In genomic region chr12:76645934-76646333, GRCh38 we compare ENCODE assay signal across 15 cellular contexts.
DNase-seq lines count a peak whose midpoint lies in the region; ATAC-seq and TF ChIP-seq lines count a peak whose summit lies in the region.
"Had no signal": no experiment of that assay in that cellular context is flagged by ENCODE, and none has a peak within 500 bp of the region (broad histone marks: within the 10 kb centered on the region; RNA-seq: fewer than 3 reads in every experiment).

No MANE protein-coding gene starts in this region.

- no peaks in the 10 kb centered on the region for H3K9me3 ChIP-seq in mesenchymal stem cell (ENCODE audit: control insufficient read depth, low read length)
- H3K9me3 ChIP-seq in Caco-2: 0 out of 2 replicates have a peak, but pooled peaks cover 2% of the 10 kb centered on the region

- H4K8ac ChIP-seq in mesenchymal stem cell (ENCODE audit: low read length): no peak overlapping the region

- no peak overlapping the region for H2BK15ac ChIP-seq in mesenchymal stem cell (ENCODE audit: low read depth, poor library complexity, severe bottlenecking)

- H3K4me2 ChIP-seq in mesenchymal stem cell (ENCODE audit: low read length, poor library complexity, severe bottlenecking): no peak overlapping the region
- H3K4me2 ChIP-seq: BLaER1 had no signal

- ATAC-seq in Right ventricle myocardium inferior (no peak), left cardiac atrium (no peak)
- ATAC-seq in stimulated activated effector memory CD8-positive, alpha-beta T cell treated with anti-CD3 and anti-CD28 coated beads, Interleukin-12 subunit alpha, Interleukin-12 subunit beta, amount 100 ng/mL, for 72 hours: peak; percentile 47

- 100% methylated on average over 3 of the region's 3 CpGs for WGBS in mesenchymal stem cell

- intact Hi-C loops in Right ventricle myocardium inferior (cut with DNase I): no loop called here
- intact Hi-C loops in left cardiac atrium (cut with DNase I): no loop called here
- intact Hi-C loops in Caco-2 (cut with micrococcal nuclease; ENCODE audit: unreplicated experiment): no loop called here

- no peaks in the 10 kb centered on the region for H3K9me3 Mint-ChIP-seq in stimulated activated effector memory CD8-positive, alpha-beta T cell treated with anti-CD3 and anti-CD28 coated beads, Interleukin-12 subunit alpha, Interleukin-12 subunit beta, amount 100 ng/mL, for 72 hours
- no peaks in the 10 kb centered on the region for H3K9me3 Mint-ChIP-seq in Caco-2 (ENCODE audit: unreplicated experiment)
- H3K9me3 Mint-ChIP-seq: CD4-positive, alpha-beta memory T cell had no signal

- TF ChIP-seq CTCF in Caco-2 (IDR thresholded peaks at IDR 0.05; ENCODE audit: insufficient read depth in 1 of 2, low read depth in 1 of 2, low read length in 1 of 2, severe bottlenecking in 1 of 2, unreplicated experiment in 1 of 2): no peak

- H4K91ac ChIP-seq in mesenchymal stem cell (ENCODE audit: low read length): peak overlapping the region; percentile 34

- H3K4me3 Mint-ChIP-seq in stimulated activated effector memory CD8-positive, alpha-beta T cell treated with anti-CD3 and anti-CD28 coated beads, Interleukin-12 subunit alpha, Interleukin-12 subunit beta, amount 100 ng/mL, for 72 hours: no peak overlapping the region
- H3K4me3 Mint-ChIP-seq in Caco-2 (ENCODE audit: unreplicated experiment): no peak overlapping the region
- H3K4me3 Mint-ChIP-seq: CD14-positive monocyte; CD4-positive, alpha-beta memory T cell had no signal

- no TSS peak for BruUV-seq in Caco-2 (replicated peaks; lab: Mats Ljungman, UMichigan)

- no peak overlapping the region for H3K14ac ChIP-seq in mesenchymal stem cell (ENCODE audit: low read length in 2 of 2)

- no peak overlapping the region for H3K27ac ChIP-seq in mesenchymal stem cell (ENCODE audit: low read length, poor library complexity, severe bottlenecking)
- H3K27ac ChIP-seq: BLaER1 had no signal

- H3K79me1 ChIP-seq in mesenchymal stem cell (replicated peaks; ENCODE audit: low read length, poor library complexity, severe bottlenecking): no peaks in the 10 kb centered on the region

- no peak overlapping the region for H2BK12ac ChIP-seq in mesenchymal stem cell (ENCODE audit: low read length in 2 of 2)

- H3K9ac ChIP-seq in mesenchymal stem cell (ENCODE audit: low read length): no peak overlapping the region
- H3K9ac ChIP-seq: BLaER1 had no signal

- H3K4me1 ChIP-seq in mesenchymal stem cell (ENCODE audit: control insufficient read depth, insufficient read depth, low read depth, low read length) (peaks cover 2% of the 10 kb centered on the region), Caco-2 (no peaks in the 10 kb centered on the region)
- H3K4me1 ChIP-seq: BLaER1 had no signal

- POLR2A ChIA-PET in Caco-2 (lab: Charles Lee): no interaction called here

- H3K4me3 ChIP-seq in mesenchymal stem cell (ENCODE audit: insufficient read depth in 1 of 2, low read depth in 1 of 2, low read length in 2 of 2): no peak overlapping the region
- H3K4me3 ChIP-seq in Caco-2 (ENCODE audit: low read depth, low read length): no peak overlapping the region
- H3K4me3 ChIP-seq: BLaER1 had no signal

- CTCF ChIA-PET in Caco-2 (lab: Charles Lee): no interaction called here

- H3K27me3 ChIP-seq in mesenchymal stem cell (ENCODE audit: control insufficient read depth in 1 of 2, insufficient read depth in 1 of 2, low read length in 2 of 2) (no peaks in the 10 kb centered on the region), Caco-2 (replicated peaks; ENCODE audit: control insufficient read depth, insufficient read depth, low read length) (no peaks in the 10 kb centered on the region)
- H3K27me3 ChIP-seq: BLaER1 had no signal

- H3K23ac ChIP-seq in mesenchymal stem cell (ENCODE audit: low read length in 2 of 2): no peak overlapping the region

- no peaks in the 10 kb centered on the region for H3K27me3 Mint-ChIP-seq in Caco-2 (ENCODE audit: insufficient read depth, unreplicated experiment)

- no peak overlapping the region for H3K18ac ChIP-seq in mesenchymal stem cell (ENCODE audit: low read depth in 1 of 2, low read length in 2 of 2)

- H2BK120ac ChIP-seq in mesenchymal stem cell (ENCODE audit: low read depth, low read length): no peak overlapping the region

- no peak overlapping the region for H3K27ac Mint-ChIP-seq in stimulated activated effector memory CD8-positive, alpha-beta T cell treated with anti-CD3 and anti-CD28 coated beads, Interleukin-12 subunit alpha, Interleukin-12 subunit beta, amount 100 ng/mL, for 72 hours
- H3K27ac Mint-ChIP-seq in Caco-2 (ENCODE audit: unreplicated experiment): no peak overlapping the region
- H3K27ac Mint-ChIP-seq: CD14-positive monocyte; CD4-positive, alpha-beta memory T cell had no signal

- H3K4me1 Mint-ChIP-seq in stimulated activated effector memory CD8-positive, alpha-beta T cell treated with anti-CD3 and anti-CD28 coated beads, Interleukin-12 subunit alpha, Interleukin-12 subunit beta, amount 100 ng/mL, for 72 hours: no peaks in the 10 kb centered on the region
- H3K4me1 Mint-ChIP-seq in Caco-2 (ENCODE audit: low read depth, unreplicated experiment): peaks cover 6% of the 10 kb centered on the region
- H3K4me1 Mint-ChIP-seq: CD14-positive monocyte; CD4-positive, alpha-beta memory T cell had no signal

- H3K36me3 Mint-ChIP-seq in stimulated activated effector memory CD8-positive, alpha-beta T cell treated with anti-CD3 and anti-CD28 coated beads, Interleukin-12 subunit alpha, Interleukin-12 subunit beta, amount 100 ng/mL, for 72 hours: no peaks in the 10 kb centered on the region
- H3K36me3 Mint-ChIP-seq in Caco-2 (ENCODE audit: insufficient read depth, unreplicated experiment): no peaks in the 10 kb centered on the region
- H3K36me3 Mint-ChIP-seq: CD14-positive monocyte; CD4-positive, alpha-beta memory T cell had no signal

- H3K4ac ChIP-seq in mesenchymal stem cell (ENCODE audit: low read depth in 1 of 2, low read length in 2 of 2): no peak overlapping the region

- no peak overlapping the region for H2BK5ac ChIP-seq in mesenchymal stem cell (ENCODE audit: low read depth, low read length, poor library complexity, severe bottlenecking)

- H3K36me3 ChIP-seq in mesenchymal stem cell (ENCODE audit: control insufficient read depth in 1 of 2, insufficient read depth in 2 of 2, low read depth in 1 of 2, low read length in 2 of 2) (no peaks in the 10 kb centered on the region), Caco-2 (ENCODE audit: control insufficient read depth, insufficient read depth, low read length) (no peaks in the 10 kb centered on the region)
- H3K36me3 ChIP-seq: BLaER1 had no signal

- DNase-seq in Right ventricle myocardium inferior (ENCODE audit: missing footprints): peak; percentile 60
- no peak for DNase-seq in left cardiac atrium
- no peak for DNase-seq in mesenchymal stem cell
- no peak for DNase-seq in stimulated activated effector memory CD8-positive, alpha-beta T cell treated with anti-CD3 and anti-CD28 coated beads, Interleukin-12 subunit alpha, Interleukin-12 subunit beta, amount 100 ng/mL, for 72 hours (ENCODE audit: low spot score in 2 of 2)
- DNase-seq in germinal center (ENCODE audit: low spot score): no peak
- DNase-seq in Caco-2: no peak
- DNase-seq in NCI-H1092 (lab: John Stamatoyannopoulos, UW): no peak
- DNase-seq: 8988T; Calu3; CD4-positive, alpha-beta memory T cell; DMS79 treated with DMSO at 0.1 percent for 48 hours; GF-D8; HCEC 1CT had no signal

- no peak overlapping the region for H2AFZ ChIP-seq in mesenchymal stem cell (ENCODE audit: low read depth, low read length)

- H2AK5ac ChIP-seq in mesenchymal stem cell (ENCODE audit: low read length, severe bottlenecking): no peak overlapping the region
